8 cellular contexts compared by ENCODE assay signal in the genomic region with DNA sequence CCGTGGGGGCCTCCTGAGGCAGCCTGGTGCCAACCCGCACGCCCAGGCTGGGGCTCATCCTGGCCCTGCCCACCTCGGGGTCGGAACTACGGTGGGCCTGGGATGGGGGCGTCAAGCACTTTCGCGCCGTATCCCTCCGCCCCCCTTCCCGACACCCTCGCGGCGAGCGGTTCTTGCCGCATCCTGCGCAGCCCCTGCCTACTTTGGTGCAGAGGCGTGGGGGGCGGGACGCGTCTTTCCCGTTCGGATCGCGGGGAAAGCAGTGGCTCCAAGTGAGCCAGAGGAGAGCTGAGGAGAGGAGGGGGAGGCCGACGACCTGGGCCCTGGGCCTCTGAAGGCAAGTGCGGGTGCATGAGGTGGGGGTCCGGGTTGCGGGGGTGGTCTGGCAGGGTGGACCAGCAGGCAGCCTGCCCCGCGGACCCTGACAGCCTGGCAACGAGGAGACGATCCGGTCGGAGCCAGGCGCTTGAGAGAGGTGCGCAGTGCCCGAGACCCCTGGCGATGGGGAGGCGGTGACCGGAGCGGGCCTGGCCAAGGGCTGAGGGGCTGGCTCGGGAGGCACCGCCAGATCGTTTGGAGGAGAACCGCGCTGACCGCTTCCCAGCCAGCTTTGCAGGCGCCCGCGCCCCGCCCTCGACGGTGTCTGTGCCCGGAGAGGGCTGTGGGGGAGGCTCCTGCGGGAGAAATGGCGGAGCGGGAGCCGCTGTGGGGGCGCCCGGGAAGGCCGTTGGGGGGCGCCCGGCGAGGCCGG. TPM values are rescaled to one million over a fixed set of nuclear protein-coding genes. Genes with fewer than 3 reads are reported as not detected.
DNase-seq lines count a peak whose midpoint lies in the region; ATAC-seq, FAIRE-seq and TF ChIP-seq lines count a peak whose summit lies in the region.

A gene (plus strand): TSS at position 233 of the 751 bp plus-strand sequence. CDS start 2,422 bp downstream, outside the sequence.

- H3K27ac ChIP-seq in ACC112 (ENCODE audit: low read depth, low read length) = no peak within 1 kb of the TSS
- peak within 1 kb of the TSS; percentile 82 to 90 for H3K27ac ChIP-seq in coronary artery
- H3K27ac ChIP-seq in layer of hippocampus (ENCODE audit: low read depth, low read length) = peak within 1 kb of the TSS; percentile 76
- no peak within 1 kb of the TSS for H3K27ac ChIP-seq in smooth muscle cell (ENCODE audit: low read depth)

- H3K79me2 ChIP-seq in ACC112 (ENCODE audit: control insufficient read depth, insufficient read depth, low read length, unreplicated experiment) (no peaks in the 10 kb centered on the region), smooth muscle cell (ENCODE audit: low read depth) (no peaks in the 10 kb centered on the region)

- H3K9ac ChIP-seq in smooth muscle cell (ENCODE audit: low read depth) = peak within 1 kb of the TSS; percentile 47

- H3K27me3 ChIP-seq in ACC112 (ENCODE audit: insufficient read depth, low read length) = no peaks in the 10 kb centered on the region
- H3K27me3 ChIP-seq in layer of hippocampus (ENCODE audit: control insufficient read depth, insufficient read depth, low read length) = no peaks in the 10 kb centered on the region
- no peaks in the 10 kb centered on the region for H3K27me3 ChIP-seq in smooth muscle cell (ENCODE audit: low read depth)

- TF ChIP-seq CTCF in coronary artery (IDR thresholded peaks at IDR 0.05) = no peak
- TF ChIP-seq CTCF in smooth muscle cell (IDR thresholded peaks at IDR 0.05; ENCODE audit: borderline replicate concordance, insufficient read depth, poor library complexity, severe bottlenecking) = no peak

- peak; percentile 44 for ATAC-seq in GM18505 (IDR thresholded peaks at IDR 0.05; ENCODE audit: unreplicated experiment)

- peak within 1 kb of the TSS; percentile 90 for H3K4me2 ChIP-seq in smooth muscle cell

- H3K4me3 ChIP-seq in ACC112 (ENCODE audit: low read depth, low read length) (peak within 1 kb of the TSS; percentile 87), coronary artery (peak within 1 kb of the TSS; percentile 70), smooth muscle cell (peak within 1 kb of the TSS; percentile 69)

- DNase-seq in T follicular helper cell (ENCODE audit: low read depth) = peak; percentile 27
- no peak for DNase-seq in coronary artery (ENCODE audit: low spot score)
- no peak for DNase-seq in smooth muscle cell (lab: John Stamatoyannopoulos, UW; ENCODE audit: unreplicated experiment)
- DNase-seq in HTR-8/SVneo (ENCODE audit: insufficient read length, low spot score) = no peak
- DNase-seq in SKM-1 treated with dmso at 0.1 percent for 144 hours (lab: John Stamatoyannopoulos, UW; ENCODE audit: unreplicated experiment) = no peak

- WGBS in smooth muscle cell (ENCODE audit: low lambda C conversion rate) = 41% methylated on average over 68 of the region's 68 CpGs

- no peaks in the 10 kb centered on the region for H3K36me3 ChIP-seq in ACC112 (ENCODE audit: insufficient read depth, low read length)
- no peaks in the 10 kb centered on the region for H3K36me3 ChIP-seq in smooth muscle cell (ENCODE audit: low read depth)

- H2AFZ ChIP-seq in ACC112 (ENCODE audit: low read length, unreplicated experiment) = peak within 1 kb of the TSS; percentile 81
- peak within 1 kb of the TSS; percentile 39 for H2AFZ ChIP-seq in smooth muscle cell (ENCODE audit: low read depth)

- H3K4me1 ChIP-seq in ACC112 (ENCODE audit: control insufficient read depth, insufficient read depth, low read length, unreplicated experiment) (no peaks in the 10 kb centered on the region), smooth muscle cell (ENCODE audit: low read depth) (no peaks in the 10 kb centered on the region)

- no peaks in the 10 kb centered on the region for H3F3A ChIP-seq in smooth muscle cell (ENCODE audit: low read depth)

- FAIRE-seq in HTR-8/SVneo (lab: Jason Lieb, UNC) = no peak

- H4K20me1 ChIP-seq in smooth muscle cell (ENCODE audit: low read depth) = no peaks in the 10 kb centered on the region

- no peak for TF ChIP-seq POLR2A in GM18505 (IDR thresholded peaks at IDR 0.05; ENCODE audit: borderline replicate concordance, extremely low read depth, insufficient read depth, insufficient read length)

- no peaks in the 10 kb centered on the region for H3K9me3 ChIP-seq in smooth muscle cell (replicated peaks; ENCODE audit: low read depth)

RNA-seq across cellular contexts. Expression of the gene that starts here (rescaled TPM):
- total RNA-seq in smooth muscle cell = 16.5 and 17.7 TPM in 2 replicates
- polyA plus RNA-seq in smooth muscle cell = 3.2 and 6.6 TPM in 2 replicates

Comparison
In these comparisons a context has a peak if more than half of its experiments do, and no peak if none do; other contexts are left out.
1. H3K27ac ChIP-seq: peak in coronary artery (2 of 2) and layer of hippocampus (single experiment); none in ACC112 (single experiment) and smooth muscle cell (single experiment).
2. Peak in every context shown above with its lines, with median percentiles within 50 percentile points of each other: H3K4me3 ChIP-seq.